ENCODE assay signal across 19 cellular contexts in genomic region chr13:65468628-65469027, GRCh38.
A peak's percentile ranks its signal among the peaks of the same experiment; 100 is the strongest.
DNase-seq lines count a peak whose midpoint lies in the region; ATAC-seq and TF ChIP-seq lines count a peak whose summit lies in the region.
"Had no signal": no experiment of that assay in that cellular context is flagged by ENCODE, and none has a peak within 500 bp of the region (broad histone marks: within the 10 kb centered on the region; RNA-seq: fewer than 3 reads in every experiment).

No MANE protein-coding gene starts in this region.

- H2AFZ ChIP-seq in KMS-11 (ENCODE audit: low read depth) (no peak overlapping the region), SU-DHL-6 (ENCODE audit: low read depth, low read length, severe bottlenecking) (peak overlapping the region; percentile 9)

- peaks cover 22% of the 10 kb centered on the region for H3K4me1 ChIP-seq in KMS-11 (ENCODE audit: low read depth, poor library complexity, severe bottlenecking)
- H3K4me1 ChIP-seq: colonic mucosa, esophagus squamous epithelium, thyroid gland had no signal

- ATAC-seq in HG03025 (IDR thresholded peaks at IDR 0.05; ENCODE audit: low FRiP score, unreplicated experiment) = no peak
- ATAC-seq: activated naive CD4-positive, alpha-beta T cell treated with anti-CD3 and anti-CD28 coated beads, Interleukin-2, amount 50 U/mL, for 72 hours; CD8-positive, alpha-beta T cell; Right ventricle myocardium inferior; T-cell had no signal

- H3K79me2 ChIP-seq in KMS-11 (ENCODE audit: insufficient read depth, low read depth) (no peaks in the 10 kb centered on the region), SU-DHL-6 (ENCODE audit: insufficient read depth, low read length) (no peaks in the 10 kb centered on the region)

- H3K27me3 ChIP-seq in KMS-11 (ENCODE audit: insufficient read depth, low read depth) (no peaks in the 10 kb centered on the region), SU-DHL-6 (ENCODE audit: low read length) (no peaks in the 10 kb centered on the region)
- H3K27me3 ChIP-seq: colonic mucosa, esophagus squamous epithelium, thyroid gland had no signal

- H3K36me3 ChIP-seq in KMS-11 (ENCODE audit: insufficient read depth) (no peaks in the 10 kb centered on the region), SU-DHL-6 (ENCODE audit: low read length) (no peaks in the 10 kb centered on the region)
- H3K36me3 ChIP-seq: colonic mucosa, esophagus squamous epithelium, thyroid gland had no signal

- H3K4me3 ChIP-seq in KMS-11 (IDR thresholded peaks at IDR 0.05; ENCODE audit: insufficient read depth, low read depth, low read length) (no peak overlapping the region), SU-DHL-6 (ENCODE audit: insufficient read depth, low read length, poor library complexity, severe bottlenecking) (no peak overlapping the region), choroid plexus epithelial cell (ENCODE audit: low read depth, low read length) (no peak overlapping the region), retinal pigment epithelial cell (ENCODE audit: low read length) (no peak overlapping the region)
- H3K4me3 ChIP-seq: colonic mucosa, esophagus squamous epithelium, lung, thyroid gland had no signal

- DNase-seq in choroid plexus epithelial cell (ENCODE audit: low read depth) = peak; percentile 74
- DNase-seq in retinal pigment epithelial cell (ENCODE audit: low read depth) = peak; percentile 34
- no peak for DNase-seq in putamen (ENCODE audit: low spot score)
- DNase-seq in NCI-H774 (lab: John Stamatoyannopoulos, UW) = no peak
- DNase-seq: activated CD4-positive, alpha-beta T cell treated with anti-CD3 and anti-CD28 coated beads, Interleukin-2, amount 10 ng/mL, durations not matched to agents 7 days and 5 days; CD8-positive, alpha-beta T cell; colonic mucosa; DMS53; esophagus squamous epithelium; nucleus accumbens; stimulated activated CD4-positive, alpha-beta T cell treated with anti-CD3 and anti-CD28 coated beads, Interleukin-4, amount 100 ng/mL, for 4 hours; T-cell; thyroid gland had no signal

- TF ChIP-seq CTCF in KMS-11 (conservative IDR thresholded peaks at IDR 0.05; ENCODE audit: low read depth, low read length) (no peak), SU-DHL-6 (IDR thresholded peaks at IDR 0.05; ENCODE audit: insufficient read depth, low read length, poor library complexity, severe bottlenecking) (no peak), choroid plexus epithelial cell (conservative IDR thresholded peaks at IDR 0.05; ENCODE audit: low read depth, low read length) (no peak), retinal pigment epithelial cell (conservative IDR thresholded peaks at IDR 0.05; ENCODE audit: low read depth, low read length) (no peak)

- H3K27ac ChIP-seq in KMS-11 = peak overlapping the region; percentile 61
- no peak overlapping the region for H3K27ac ChIP-seq in SU-DHL-6 (ENCODE audit: low read depth, low read length)
- H3K27ac ChIP-seq: colonic mucosa, esophagus squamous epithelium, thyroid gland had no signal

- H3K9ac ChIP-seq in KMS-11 = no peak overlapping the region
- no peak overlapping the region for H3K9ac ChIP-seq in SU-DHL-6 (ENCODE audit: low read length)

- no peaks in the 10 kb centered on the region for H3F3A ChIP-seq in SU-DHL-6 (ENCODE audit: insufficient read depth)

- peaks cover 4% of the 10 kb centered on the region; the same call in 1 of the 2 replicates for H3K9me3 ChIP-seq in SU-DHL-6 (ENCODE audit: insufficient read depth, low read length)
- H3K9me3 ChIP-seq: colonic mucosa, thyroid gland had no signal

- H3K9me2 ChIP-seq in SU-DHL-6 (replicated peaks; ENCODE audit: insufficient read depth, low read length) = no peaks in the 10 kb centered on the region

- peak overlapping the region; percentile 29 for H3K4me2 ChIP-seq in KMS-11
- no peak overlapping the region for H3K4me2 ChIP-seq in SU-DHL-6 (ENCODE audit: low read depth, low read length, poor library complexity, severe bottlenecking)

- no peaks in the 10 kb centered on the region for H4K20me1 ChIP-seq in KMS-11 (ENCODE audit: insufficient read depth)
- no peaks in the 10 kb centered on the region for H4K20me1 ChIP-seq in SU-DHL-6 (ENCODE audit: low read depth, low read length)

Comparison
In these comparisons a context has a peak if more than half of its experiments do, and no peak if none do; other contexts are left out.
1. DNase-seq: peak in choroid plexus epithelial cell (single experiment) and retinal pigment epithelial cell (single experiment); none in putamen (single experiment) and NCI-H774 (single experiment).